In genomic region chr4:26746742-26747351, GRCh38 we compare ENCODE assay signal across 9 cellular contexts.
A peak's percentile ranks its signal among the peaks of the same experiment; 100 is the strongest.
DNase-seq lines count a peak whose midpoint lies in the region; ATAC-seq, FAIRE-seq and TF ChIP-seq lines count a peak whose summit lies in the region.
"Had no signal": no experiment of that assay in that cellular context is flagged by ENCODE, and none has a peak within 500 bp of the region (broad histone marks: within the 10 kb centered on the region; RNA-seq: fewer than 3 reads in every experiment).

No MANE protein-coding gene starts in this region.

- ATAC-seq in GM18508 (IDR thresholded peaks at IDR 0.05; ENCODE audit: insufficient read depth, unreplicated experiment): peak; percentile 99
- ATAC-seq in GM21423 (IDR thresholded peaks at IDR 0.05; ENCODE audit: unreplicated experiment): peak; percentile 99
- peak; percentile 99 for ATAC-seq in HG03432 (IDR thresholded peaks at IDR 0.05; ENCODE audit: unreplicated experiment)
- no peak for ATAC-seq in left cardiac atrium

- FAIRE-seq in bronchial epithelial cell (lab: Jason Lieb, UNC): no peak

- H3K36me3 ChIP-seq in bronchial epithelial cell (ENCODE audit: control insufficient read depth, insufficient read depth, low read length): peaks cover 2% of the 10 kb centered on the region

- TF ChIP-seq CTCF in bronchial epithelial cell (IDR thresholded peaks at IDR 0.05; ENCODE audit: insufficient read depth, low read length, severe bottlenecking): no peak

- DNase-seq in bronchial epithelial cell (ENCODE audit: low read depth): peak; percentile 20
- DNase-seq in left cardiac atrium: no peak
- DNase-seq in occipital lobe (lab: John Stamatoyannopoulos, UW): no peak
- no peak for DNase-seq in NCI-H1417 (lab: John Stamatoyannopoulos, UW)
- no peak for DNase-seq in amygdala (lab: John Stamatoyannopoulos, UW)
- DNase-seq: NCI-H1092 had no signal

- intact Hi-C loops in left cardiac atrium (cut with DNase I): no loop called here

- H3K27me3 ChIP-seq in bronchial epithelial cell (ENCODE audit: control insufficient read depth, insufficient read depth, low read length): no peaks in the 10 kb centered on the region

- no peak overlapping the region for H3K4me3 ChIP-seq in bronchial epithelial cell (ENCODE audit: low read depth, low read length)

Comparison
In these comparisons a context has a peak if more than half of its experiments do, and no peak if none do; other contexts are left out.
1. ATAC-seq: peak in GM18508 (single experiment), GM21423 (single experiment) and HG03432 (single experiment); none in left cardiac atrium (0 of 2).